Comparison of ENCODE assay signal across 14 cellular contexts in the genomic region with DNA sequence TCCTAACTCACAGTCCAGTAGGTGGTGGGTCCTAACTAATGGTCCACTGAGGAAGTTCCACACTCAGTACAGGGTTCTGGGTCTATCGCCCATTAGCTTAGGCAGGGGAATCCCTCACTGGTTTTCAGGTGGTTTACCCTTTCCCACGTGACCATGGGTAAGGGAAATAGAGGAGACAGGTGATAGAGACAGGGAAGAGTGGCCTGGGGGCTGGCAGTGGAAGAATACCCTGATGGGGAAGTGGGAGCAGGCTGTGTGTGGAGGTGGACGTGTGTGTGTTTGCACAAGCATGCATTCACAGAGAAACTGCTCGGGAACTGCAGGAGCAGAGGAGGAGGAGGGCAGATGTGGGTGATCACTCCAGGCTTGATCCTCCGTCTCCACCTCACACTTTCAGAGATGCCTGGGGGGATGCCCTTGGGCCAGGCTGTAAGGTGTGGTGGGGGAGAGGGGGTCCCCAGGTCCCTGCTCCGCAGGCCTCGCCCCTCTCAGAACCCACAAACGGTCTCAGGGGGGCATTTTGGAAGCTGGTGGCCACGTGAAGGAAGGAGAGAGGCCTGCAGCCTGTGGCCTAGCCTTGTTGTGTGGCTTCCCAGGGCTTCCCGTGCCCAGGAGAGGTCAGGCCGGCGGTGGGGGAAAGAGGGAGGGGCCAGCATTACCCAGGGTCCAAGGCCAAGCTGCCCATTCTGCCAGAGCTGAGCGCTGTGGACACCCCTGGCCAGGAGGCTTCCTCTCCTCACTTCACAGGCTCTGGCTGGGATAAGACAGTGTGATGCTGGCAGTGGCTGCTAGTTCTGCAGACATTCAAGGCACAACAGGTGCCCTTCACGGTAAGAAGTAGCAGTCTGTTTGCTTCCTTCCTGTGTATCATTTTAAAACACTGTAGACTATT.
DNase-seq lines count a peak whose midpoint lies in the region; ATAC-seq and TF ChIP-seq lines count a peak whose summit lies in the region.
"Had no signal": no experiment of that assay in that cellular context is flagged by ENCODE, and none has a peak within 500 bp of the region (broad histone marks: within the 10 kb centered on the region; RNA-seq: fewer than 3 reads in every experiment).

No MANE protein-coding gene starts in this region.

- no peak overlapping the region for H2BK15ac ChIP-seq in IMR-90 (ENCODE audit: low read depth, low read length)

- H3K18ac ChIP-seq in IMR-90 (ENCODE audit: low read depth, low read length), result no peak overlapping the region

- peak; percentile 69 for ATAC-seq in GM19351 (IDR thresholded peaks at IDR 0.05; ENCODE audit: unreplicated experiment)
- ATAC-seq in IMR-90 (ENCODE audit: low read depth), result no peak
- no peak for ATAC-seq in stimulated activated effector memory CD8-positive, alpha-beta T cell treated with anti-CD3 and anti-CD28 coated beads, Interleukin-12 subunit alpha, Interleukin-12 subunit beta, amount 100 ng/mL, for 72 hours
- ATAC-seq in body of pancreas, result no peak

- no peak overlapping the region for H3K9ac ChIP-seq in IMR-90 (ENCODE audit: low read depth, low read length)

- H2AK9ac ChIP-seq in IMR-90 (replicated peaks; ENCODE audit: low read depth, low read length, poor library complexity), result no peak overlapping the region

- DNase-seq in IMR-90 (no peak), germinal center (ENCODE audit: low spot score) (peak; percentile 64), body of pancreas (no peak), SIG-M5 treated with dmso at 0.1 percent for 504 hours (lab: John Stamatoyannopoulos, UW; ENCODE audit: unreplicated experiment) (no peak), Caco-2 (no peak)
- DNase-seq in stimulated activated effector memory CD8-positive, alpha-beta T cell treated with anti-CD3 and anti-CD28 coated beads, Interleukin-12 subunit alpha, Interleukin-12 subunit beta, amount 100 ng/mL, for 72 hours (ENCODE audit: low spot score in 2 of 2), result no peak
- DNase-seq: NCI-H2081 treated with DMSO at 0.1 percent for 48 hours; spleen; stimulated activated CD8-positive, alpha-beta memory T cell treated with anti-CD3 and anti-CD28 coated beads, Interleukin-4, amount 100 ng/mL, for 48 hours; WERI-Rb-1 had no signal

- H3K36me3 ChIP-seq in IMR-90 (ENCODE audit: control insufficient read depth, insufficient read depth, low read length), result peaks cover 2% of the 10 kb centered on the region
- H3K36me3 ChIP-seq in body of pancreas (replicated peaks in 1 of 2; ENCODE audit: insufficient read depth in 1 of 2, low read depth in 2 of 2), result no peaks in the 10 kb centered on the region
- no peaks in the 10 kb centered on the region for H3K36me3 ChIP-seq in Caco-2 (ENCODE audit: control insufficient read depth, insufficient read depth, low read length)
- H3K36me3 ChIP-seq: cardiac muscle cell had no signal

- no peak overlapping the region for H4K91ac ChIP-seq in IMR-90 (ENCODE audit: insufficient read depth, low read depth, low read length)

- POLR2A ChIA-PET in IMR-90 (lab: Charles Lee; ENCODE audit: unreplicated experiment), result no interaction called here
- POLR2A ChIA-PET in Caco-2 (lab: Charles Lee), result no interaction called here

- no peak overlapping the region for H4K5ac ChIP-seq in IMR-90 (ENCODE audit: low read depth, low read length)

- H3K4me3 ChIP-seq in IMR-90 (ENCODE audit: insufficient read depth, low read depth, low read length), result no peak overlapping the region
- no peak overlapping the region for H3K4me3 ChIP-seq in body of pancreas
- no peak overlapping the region for H3K4me3 ChIP-seq in Caco-2 (ENCODE audit: low read depth, low read length)
- H3K4me3 ChIP-seq: cardiac muscle cell, esophagus muscularis mucosa, spleen had no signal

- H3K27me3 Mint-ChIP-seq in Caco-2 (ENCODE audit: insufficient read depth, unreplicated experiment), result no peaks in the 10 kb centered on the region

- H3K36me3 Mint-ChIP-seq in stimulated activated effector memory CD8-positive, alpha-beta T cell treated with anti-CD3 and anti-CD28 coated beads, Interleukin-12 subunit alpha, Interleukin-12 subunit beta, amount 100 ng/mL, for 72 hours, result peaks cover 76% of the 10 kb centered on the region
- no peaks in the 10 kb centered on the region for H3K36me3 Mint-ChIP-seq in Caco-2 (ENCODE audit: insufficient read depth, unreplicated experiment)

- H3K27ac Mint-ChIP-seq in stimulated activated effector memory CD8-positive, alpha-beta T cell treated with anti-CD3 and anti-CD28 coated beads, Interleukin-12 subunit alpha, Interleukin-12 subunit beta, amount 100 ng/mL, for 72 hours, result peak overlapping the region; percentile 72
- no peak overlapping the region for H3K27ac Mint-ChIP-seq in Caco-2 (ENCODE audit: unreplicated experiment)
- H3K27ac Mint-ChIP-seq: activated T-helper 1 cell treated with anti-CD3 and anti-CD28 coated beads, Interleukin-12 subunit alpha, Interleukin-12 subunit beta, Interleukin-2, Interleukin-4 antibody, amounts not matched to agents 30 ng/mL and 10 ng/mL and 1 ng/mL, durations not matched to agents 14 hours and 24 hours and 36 hours had no signal

- H3K27me3 ChIP-seq in IMR-90 (ENCODE audit: control insufficient read depth, insufficient read depth, low read length) (no peaks in the 10 kb centered on the region), body of pancreas (no peaks in the 10 kb centered on the region), Caco-2 (replicated peaks; ENCODE audit: control insufficient read depth, insufficient read depth, low read length) (no peaks in the 10 kb centered on the region)
- H3K27me3 ChIP-seq: cardiac muscle cell, esophagus muscularis mucosa, spleen had no signal

- H3K4me2 ChIP-seq in IMR-90 (ENCODE audit: low read depth, low read length), result no peak overlapping the region

- H2BK5ac ChIP-seq in IMR-90 (ENCODE audit: low read depth, low read length, poor library complexity, severe bottlenecking), result no peak overlapping the region

- no peak overlapping the region for H3K27ac ChIP-seq in IMR-90 (ENCODE audit: insufficient read depth, low read length)
- H3K27ac ChIP-seq in body of pancreas, result no peak overlapping the region
- H3K27ac ChIP-seq: cardiac muscle cell, esophagus muscularis mucosa, WERI-Rb-1 had no signal

- H3K23ac ChIP-seq in IMR-90 (ENCODE audit: low read depth, low read length), result no peak overlapping the region

- peak overlapping the region; percentile 33; the same call in 1 of the 2 replicates for H2AK5ac ChIP-seq in IMR-90 (ENCODE audit: low read depth, low read length)

- H3K9me3 ChIP-seq in IMR-90 (ENCODE audit: control insufficient read depth, insufficient read depth, low read length), result no peaks in the 10 kb centered on the region
- no peaks in the 10 kb centered on the region for H3K9me3 ChIP-seq in body of pancreas
- H3K9me3 ChIP-seq in Caco-2, result no peaks in the 10 kb centered on the region
- H3K9me3 ChIP-seq: esophagus muscularis mucosa, spleen had no signal

- no peak overlapping the region for H3K4me3 Mint-ChIP-seq in stimulated activated effector memory CD8-positive, alpha-beta T cell treated with anti-CD3 and anti-CD28 coated beads, Interleukin-12 subunit alpha, Interleukin-12 subunit beta, amount 100 ng/mL, for 72 hours
- H3K4me3 Mint-ChIP-seq in Caco-2 (ENCODE audit: unreplicated experiment), result no peak overlapping the region
- H3K4me3 Mint-ChIP-seq: activated T-helper 1 cell treated with anti-CD3 and anti-CD28 coated beads, Interleukin-12 subunit alpha, Interleukin-12 subunit beta, Interleukin-2, Interleukin-4 antibody, amounts not matched to agents 30 ng/mL and 10 ng/mL and 1 ng/mL, durations not matched to agents 14 hours and 24 hours and 36 hours had no signal

- no peak overlapping the region for H2AFZ ChIP-seq in IMR-90 (replicated peaks; ENCODE audit: low read length, poor library complexity)

- no peak for TF ChIP-seq RAD21 in IMR-90 (IDR thresholded peaks at IDR 0.05; ENCODE audit: low read length)

- peaks cover 7% of the 10 kb centered on the region for H3K4me1 Mint-ChIP-seq in stimulated activated effector memory CD8-positive, alpha-beta T cell treated with anti-CD3 and anti-CD28 coated beads, Interleukin-12 subunit alpha, Interleukin-12 subunit beta, amount 100 ng/mL, for 72 hours
- H3K4me1 Mint-ChIP-seq in Caco-2 (ENCODE audit: low read depth, unreplicated experiment), result no peaks in the 10 kb centered on the region

- H2BK20ac ChIP-seq in IMR-90 (ENCODE audit: low read depth, low read length), result no peak overlapping the region

- H3K79me1 ChIP-seq in IMR-90 (ENCODE audit: low read depth in 1 of 2, low read length in 2 of 2), result no peaks in the 10 kb centered on the region

- no peak overlapping the region for H3K56ac ChIP-seq in IMR-90 (ENCODE audit: extremely low read depth, insufficient read depth, low read length)

- WGBS in IMR-90 (ENCODE audit: extremely low coverage in 2 of 2, insufficient read length in 1 of 2), 2 experiments, result 86% methylated on average over 2 of the region's 14 CpGs; no CpG with 5 or more reads in 1 of the 2 experiments
- WGBS in body of pancreas, 2 donors, result 74 to 80% methylated on average over 12 to 13 of the region's 14 CpGs

- H2BK120ac ChIP-seq in IMR-90 (ENCODE audit: low read depth, low read length), result no peak overlapping the region

- no peak for TF ChIP-seq CTCF in IMR-90 (conservative IDR thresholded peaks at IDR 0.05; ENCODE audit: low read depth, low read length)
- TF ChIP-seq CTCF in body of pancreas (IDR thresholded peaks at IDR 0.05), result no peak
- TF ChIP-seq CTCF in Caco-2 (IDR thresholded peaks at IDR 0.05; ENCODE audit: insufficient read depth in 1 of 2, low read depth in 1 of 2, low read length in 1 of 2, severe bottlenecking in 1 of 2, unreplicated experiment in 1 of 2), result no peak

- intact Hi-C loops in IMR-90 (cut with micrococcal nuclease), result loop anchor here (5.0 kb wide), 1 partner anchor 128 kb away; the partner anchor contains the start of gene ANKH
- intact Hi-C loops in body of pancreas (cut with DNase I), result no loop called here
- intact Hi-C loops in Caco-2 (cut with micrococcal nuclease; ENCODE audit: unreplicated experiment), result no loop called here

- H3K14ac ChIP-seq in IMR-90 (replicated peaks; ENCODE audit: low read depth, low read length), result peak overlapping the region; percentile 18; the same call in 1 of the 2 replicates

- no peak overlapping the region for H4K8ac ChIP-seq in IMR-90 (ENCODE audit: low read depth in 2 of 2, low read length in 2 of 2)

- no peaks in the 10 kb centered on the region for H3K9me3 Mint-ChIP-seq in stimulated activated effector memory CD8-positive, alpha-beta T cell treated with anti-CD3 and anti-CD28 coated beads, Interleukin-12 subunit alpha, Interleukin-12 subunit beta, amount 100 ng/mL, for 72 hours
- H3K9me3 Mint-ChIP-seq in Caco-2 (ENCODE audit: unreplicated experiment), result no peaks in the 10 kb centered on the region
- H3K9me3 Mint-ChIP-seq: activated T-helper 1 cell treated with anti-CD3 and anti-CD28 coated beads, Interleukin-12 subunit alpha, Interleukin-12 subunit beta, Interleukin-2, Interleukin-4 antibody, amounts not matched to agents 30 ng/mL and 10 ng/mL and 1 ng/mL, durations not matched to agents 14 hours and 24 hours and 36 hours had no signal

- in situ Hi-C loops in IMR-90 (cut with MboI; ENCODE audit: low sequenced_read_pairs), result no loop called here

- H4K20me1 ChIP-seq in IMR-90 (ENCODE audit: insufficient read depth, low read length), result peaks cover 4% of the 10 kb centered on the region; the same call in 1 of the 2 replicates

- TF ChIP-seq POLR2A in IMR-90 (IDR thresholded peaks at IDR 0.05; ENCODE audit: low read depth, low read length) (no peak), body of pancreas (IDR thresholded peaks at IDR 0.05) (no peak)

- peaks cover 9% of the 10 kb centered on the region for H3K9me1 ChIP-seq in IMR-90 (ENCODE audit: insufficient read depth, low read length)

- dilution Hi-C loops in IMR-90 (cut with HindIII; ENCODE audit: low sequenced_read_pairs, unreplicated experiment), result no loop called here

- peaks cover 2% of the 10 kb centered on the region for H3K4me1 ChIP-seq in IMR-90 (ENCODE audit: control insufficient read depth, insufficient read depth, low read length)
- no peaks in the 10 kb centered on the region for H3K4me1 ChIP-seq in body of pancreas
- no peaks in the 10 kb centered on the region for H3K4me1 ChIP-seq in Caco-2

- CTCF ChIA-PET in IMR-90 (lab: Yijun Ruan, JAX), result interaction anchor here (0.5 kb wide), 1 partner anchor 265 kb away, joined by 3 read pairs; no protein-coding TSS in a partner anchor
- CTCF ChIA-PET in Caco-2 (lab: Charles Lee), result no interaction called here

- H3K4ac ChIP-seq in IMR-90 (ENCODE audit: low read depth, low read length), result no peak overlapping the region

- BruUV-seq in IMR-90 (replicated peaks; lab: Mats Ljungman, UMichigan), result no TSS peak
- BruUV-seq in Caco-2 (replicated peaks; lab: Mats Ljungman, UMichigan), result no TSS peak
